In the genomic region with DNA sequence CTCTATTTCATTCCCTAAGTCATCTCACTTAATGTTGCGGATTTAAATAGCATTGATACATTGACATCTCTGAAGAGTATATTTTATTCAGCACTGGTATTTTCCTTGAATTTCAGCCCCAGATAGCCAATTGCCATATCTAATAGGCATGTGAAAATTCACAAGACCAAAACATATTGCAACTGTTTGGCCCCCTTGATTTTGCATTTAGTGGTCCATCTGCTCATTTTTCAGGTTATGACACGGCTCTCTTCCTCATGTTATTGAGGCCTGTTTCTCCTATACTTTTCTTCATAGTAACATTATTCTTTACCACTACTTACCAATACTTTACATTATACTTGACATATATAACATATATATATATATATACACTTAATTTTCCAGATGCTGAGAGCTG, we compare ENCODE assay signal across 1 cellular context.
TF ChIP-seq lines count a peak whose summit lies in the region.

No MANE protein-coding gene starts in this region.

TF ChIP-seq in GM23338, 12 proteins besides CTCF, POLR2A, EP300 and RAD21 (continued from another document):
- TF ChIP-seq, protein P1, sequence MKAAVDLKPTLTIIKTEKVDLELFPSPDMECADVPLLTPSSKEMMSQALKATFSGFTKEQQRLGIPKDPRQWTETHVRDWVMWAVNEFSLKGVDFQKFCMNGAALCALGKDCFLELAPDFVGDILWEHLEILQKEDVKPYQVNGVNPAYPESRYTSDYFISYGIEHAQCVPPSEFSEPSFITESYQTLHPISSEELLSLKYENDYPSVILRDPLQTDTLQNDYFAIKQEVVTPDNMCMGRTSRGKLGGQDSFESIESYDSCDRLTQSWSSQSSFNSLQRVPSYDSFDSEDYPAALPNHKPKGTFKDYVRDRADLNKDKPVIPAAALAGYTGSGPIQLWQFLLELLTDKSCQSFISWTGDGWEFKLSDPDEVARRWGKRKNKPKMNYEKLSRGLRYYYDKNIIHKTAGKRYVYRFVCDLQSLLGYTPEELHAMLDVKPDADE (IDR thresholded peaks at IDR 0.05), result no peak
- TF ChIP-seq EZH2phosphoT487 (IDR thresholded peaks at IDR 0.05; ENCODE audit: unreplicated experiment), result no peak
- no peak for TF ChIP-seq STAT1 (IDR thresholded peaks at IDR 0.05; ENCODE audit: unreplicated experiment)
- TF ChIP-seq ZNF331 (CRISPR knock-in tag; IDR thresholded peaks at IDR 0.05; ENCODE audit: low read depth), result no peak
- no peak for TF ChIP-seq CREB1 (CRISPR knock-in tag; IDR thresholded peaks at IDR 0.05; ENCODE audit: low read depth)
- TF ChIP-seq, protein P2, sequence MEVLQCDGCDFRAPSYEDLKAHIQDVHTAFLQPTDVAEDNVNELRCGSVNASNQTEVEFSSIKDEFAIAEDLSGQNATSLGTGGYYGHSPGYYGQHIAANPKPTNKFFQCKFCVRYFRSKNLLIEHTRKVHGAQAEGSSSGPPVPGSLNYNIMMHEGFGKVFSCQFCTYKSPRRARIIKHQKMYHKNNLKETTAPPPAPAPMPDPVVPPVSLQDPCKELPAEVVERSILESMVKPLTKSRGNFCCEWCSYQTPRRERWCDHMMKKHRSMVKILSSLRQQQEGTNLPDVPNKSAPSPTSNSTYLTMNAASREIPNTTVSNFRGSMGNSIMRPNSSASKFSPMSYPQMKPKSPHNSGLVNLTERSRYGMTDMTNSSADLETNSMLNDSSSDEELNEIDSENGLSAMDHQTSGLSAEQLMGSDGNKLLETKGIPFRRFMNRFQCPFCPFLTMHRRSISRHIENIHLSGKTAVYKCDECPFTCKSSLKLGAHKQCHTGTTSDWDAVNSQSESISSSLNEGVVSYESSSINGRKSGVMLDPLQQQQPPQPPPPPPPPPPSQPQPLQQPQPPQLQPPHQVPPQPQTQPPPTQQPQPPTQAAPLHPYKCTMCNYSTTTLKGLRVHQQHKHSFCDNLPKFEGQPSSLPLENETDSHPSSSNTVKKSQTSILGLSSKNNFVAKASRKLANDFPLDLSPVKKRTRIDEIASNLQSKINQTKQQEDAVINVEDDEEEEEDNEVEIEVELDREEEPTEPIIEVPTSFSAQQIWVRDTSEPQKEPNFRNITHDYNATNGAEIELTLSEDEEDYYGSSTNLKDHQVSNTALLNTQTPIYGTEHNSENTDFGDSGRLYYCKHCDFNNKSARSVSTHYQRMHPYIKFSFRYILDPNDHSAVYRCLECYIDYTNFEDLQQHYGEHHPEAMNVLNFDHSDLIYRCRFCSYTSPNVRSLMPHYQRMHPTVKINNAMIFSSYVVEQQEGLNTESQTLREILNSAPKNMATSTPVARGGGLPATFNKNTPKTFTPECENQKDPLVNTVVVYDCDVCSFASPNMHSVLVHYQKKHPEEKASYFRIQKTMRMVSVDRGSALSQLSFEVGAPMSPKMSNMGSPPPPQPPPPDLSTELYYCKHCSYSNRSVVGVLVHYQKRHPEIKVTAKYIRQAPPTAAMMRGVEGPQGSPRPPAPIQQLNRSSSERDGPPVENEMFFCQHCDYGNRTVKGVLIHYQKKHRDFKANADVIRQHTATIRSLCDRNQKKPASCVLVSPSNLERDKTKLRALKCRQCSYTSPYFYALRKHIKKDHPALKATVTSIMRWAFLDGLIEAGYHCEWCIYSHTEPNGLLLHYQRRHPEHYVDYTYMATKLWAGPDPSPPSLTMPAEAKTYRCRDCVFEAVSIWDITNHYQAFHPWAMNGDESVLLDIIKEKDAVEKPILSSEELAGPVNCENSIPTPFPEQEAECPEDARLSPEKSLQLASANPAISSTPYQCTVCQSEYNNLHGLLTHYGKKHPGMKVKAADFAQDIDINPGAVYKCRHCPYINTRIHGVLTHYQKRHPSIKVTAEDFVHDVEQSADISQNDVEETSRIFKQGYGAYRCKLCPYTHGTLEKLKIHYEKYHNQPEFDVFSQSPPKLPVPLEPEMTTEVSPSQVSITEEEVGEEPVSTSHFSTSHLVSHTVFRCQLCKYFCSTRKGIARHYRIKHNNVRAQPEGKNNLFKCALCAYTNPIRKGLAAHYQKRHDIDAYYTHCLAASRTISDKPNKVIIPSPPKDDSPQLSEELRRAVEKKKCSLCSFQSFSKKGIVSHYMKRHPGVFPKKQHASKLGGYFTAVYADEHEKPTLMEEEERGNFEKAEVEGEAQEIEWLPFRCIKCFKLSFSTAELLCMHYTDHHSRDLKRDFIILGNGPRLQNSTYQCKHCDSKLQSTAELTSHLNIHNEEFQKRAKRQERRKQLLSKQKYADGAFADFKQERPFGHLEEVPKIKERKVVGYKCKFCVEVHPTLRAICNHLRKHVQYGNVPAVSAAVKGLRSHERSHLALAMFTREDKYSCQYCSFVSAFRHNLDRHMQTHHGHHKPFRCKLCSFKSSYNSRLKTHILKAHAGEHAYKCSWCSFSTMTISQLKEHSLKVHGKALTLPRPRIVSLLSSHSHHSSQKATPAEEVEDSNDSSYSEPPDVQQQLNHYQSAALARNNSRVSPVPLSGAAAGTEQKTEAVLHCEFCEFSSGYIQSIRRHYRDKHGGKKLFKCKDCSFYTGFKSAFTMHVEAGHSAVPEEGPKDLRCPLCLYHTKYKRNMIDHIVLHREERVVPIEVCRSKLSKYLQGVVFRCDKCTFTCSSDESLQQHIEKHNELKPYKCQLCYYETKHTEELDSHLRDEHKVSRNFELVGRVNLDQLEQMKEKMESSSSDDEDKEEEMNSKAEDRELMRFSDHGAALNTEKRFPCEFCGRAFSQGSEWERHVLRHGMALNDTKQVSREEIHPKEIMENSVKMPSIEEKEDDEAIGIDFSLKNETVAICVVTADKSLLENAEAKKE (CRISPR knock-in tag; IDR thresholded peaks at IDR 0.05), result no peak
- no peak for TF ChIP-seq JUNB (IDR thresholded peaks at IDR 0.05; ENCODE audit: unreplicated experiment)
- TF ChIP-seq ZNF114 (CRISPR knock-in tag; IDR thresholded peaks at IDR 0.05), result no peak
- TF ChIP-seq EZH2 (IDR thresholded peaks at IDR 0.05; ENCODE audit: low read depth, unreplicated experiment), result no peak
TF ChIP-seq in GM23338: peak in this region for 0.
